ENCODE assay signal across 11 cellular contexts in the genomic region with DNA sequence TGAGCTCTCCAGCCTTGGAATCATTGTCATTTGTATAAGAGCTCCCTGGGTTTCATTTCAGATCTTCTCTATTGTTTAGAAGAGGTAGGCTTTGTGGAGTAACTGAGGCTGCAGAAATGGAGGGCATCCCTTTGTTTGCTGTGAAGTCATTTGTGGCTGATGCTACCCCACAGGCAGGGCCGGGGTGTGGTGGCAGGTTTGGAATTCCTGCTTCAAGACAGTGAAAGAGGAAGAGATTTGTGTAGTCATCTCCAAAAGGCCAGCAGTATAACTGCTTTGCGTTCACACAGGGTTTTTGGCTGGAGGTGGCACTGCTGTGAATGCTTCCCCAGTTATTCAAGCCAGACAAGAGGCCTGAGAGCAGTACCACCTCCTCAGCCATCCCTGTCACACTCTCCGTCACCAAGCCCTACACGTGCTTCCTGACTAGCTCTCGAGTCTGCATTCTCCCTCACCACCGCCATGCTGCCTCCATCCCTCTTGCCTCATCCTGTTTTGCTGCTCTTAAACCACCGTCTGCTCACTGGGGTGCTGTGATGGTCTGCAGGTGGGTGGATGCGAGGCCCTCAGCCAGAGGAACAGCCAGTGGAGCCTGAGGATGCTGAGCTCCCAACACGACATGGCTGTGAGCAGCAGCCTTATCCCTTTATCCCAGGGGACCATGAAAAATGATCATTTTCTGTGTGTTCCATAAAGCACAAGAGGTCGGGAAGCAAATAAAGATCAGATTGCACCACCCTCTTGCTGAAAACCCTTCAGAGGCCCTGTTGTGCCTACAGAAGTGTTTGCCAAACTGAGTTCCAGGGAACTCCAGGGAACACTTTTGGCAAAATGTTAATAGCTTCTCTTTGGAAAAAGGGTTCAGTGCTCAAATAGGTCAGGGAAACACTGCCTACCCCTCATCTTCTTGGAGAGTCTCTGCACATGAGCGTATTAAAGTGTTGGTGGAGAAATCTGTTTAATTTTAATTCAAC. TPM values are rescaled to one million over a fixed set of nuclear protein-coding genes. Genes with fewer than 3 reads are reported as not detected.
DNase-seq lines count a peak whose midpoint lies in the region; ATAC-seq and TF ChIP-seq lines count a peak whose summit lies in the region.
"Had no signal": no experiment of that assay in that cellular context is flagged by ENCODE, and none has a peak within 500 bp of the region (broad histone marks: within the 10 kb centered on the region; RNA-seq: fewer than 3 reads in every experiment).

No MANE protein-coding gene starts in this region.

- no peak overlapping the region for H3K4me3 ChIP-seq in ascending aorta
- H3K4me3 ChIP-seq in neuronal stem cell (ENCODE audit: low read length in 2 of 2), result no peak overlapping the region

- H2AK5ac ChIP-seq in neuronal stem cell (ENCODE audit: low read depth, low read length), result peak overlapping the region; percentile 61

- no peak overlapping the region for H2AFZ ChIP-seq in neuronal stem cell (ENCODE audit: low read length)

- no peaks in the 10 kb centered on the region for H3K79me1 ChIP-seq in neuronal stem cell (ENCODE audit: low read depth, low read length)

- DNase-seq in NCI-H2171 treated with DMSO at 0.1 percent for 48 hours (lab: John Stamatoyannopoulos, UW) (peak; percentile 49), NCI-H2171 (lab: John Stamatoyannopoulos, UW) (no peak), NCI-H2107 (lab: John Stamatoyannopoulos, UW) (peak; percentile 62), ascending aorta (ENCODE audit: low spot score in 2 of 2) (no peak), neuronal stem cell (ENCODE audit: low spot score) (peak; percentile 23), NCI-H1105 (lab: John Stamatoyannopoulos, UW) (no peak), germinal center (ENCODE audit: low spot score) (no peak)
- DNase-seq: H9, RPMI8226 had no signal

- no peak overlapping the region for H3K23ac ChIP-seq in neuronal stem cell (ENCODE audit: low read depth, low read length, poor library complexity)

- no peak overlapping the region for H3K9ac ChIP-seq in neuronal stem cell (ENCODE audit: low read depth, low read length, poor library complexity)

- H2BK120ac ChIP-seq in neuronal stem cell (ENCODE audit: low read depth, low read length), result no peak overlapping the region

- TF ChIP-seq CTCF in ascending aorta (IDR thresholded peaks at IDR 0.05), result no peak

- no peak overlapping the region for H4K91ac ChIP-seq in neuronal stem cell (ENCODE audit: low read depth, low read length, poor library complexity)

- H3K14ac ChIP-seq in neuronal stem cell (ENCODE audit: low read length), result no peak overlapping the region

- no peak overlapping the region for H4K8ac ChIP-seq in neuronal stem cell (ENCODE audit: low read depth, low read length)

- H3K27me3 ChIP-seq in ascending aorta, result no peaks in the 10 kb centered on the region
- no peaks in the 10 kb centered on the region for H3K27me3 ChIP-seq in neuronal stem cell (ENCODE audit: control insufficient read depth in 3 of 3, insufficient read depth in 3 of 3, low read depth in 1 of 3, low read length in 3 of 3)

- peak overlapping the region; percentile 5 to 33 for H3K27ac ChIP-seq in ascending aorta
- H3K27ac ChIP-seq in neuronal stem cell (replicated peaks; ENCODE audit: low read length), result peak overlapping the region; percentile 6

- no peak overlapping the region for H2BK15ac ChIP-seq in neuronal stem cell (ENCODE audit: low read length)

- no peak overlapping the region for H2BK5ac ChIP-seq in neuronal stem cell (ENCODE audit: low read length)

- peak overlapping the region; percentile 73 for H3K18ac ChIP-seq in neuronal stem cell (ENCODE audit: low read length)

- no peak for ATAC-seq in GM21717 (IDR thresholded peaks at IDR 0.05; ENCODE audit: unreplicated experiment)
- ATAC-seq: activated T-cell treated with anti-CD3 and anti-CD28 coated beads, Interleukin-2, amount 50 U/mL, for 72 hours had no signal

- H3K36me3 ChIP-seq in ascending aorta (peaks cover 0 to 4% of the 10 kb centered on the region in 2 donors), neuronal stem cell (replicated peaks in 1 of 2; ENCODE audit: control insufficient read depth in 2 of 2, insufficient read depth in 2 of 2, low read length in 2 of 2) (peaks cover 0 to 2% of the 10 kb centered on the region in 2 donors)

- H2BK12ac ChIP-seq in neuronal stem cell (ENCODE audit: low read length), result peak overlapping the region; percentile 28

- H3K9me3 ChIP-seq in ascending aorta (no peaks in the 10 kb centered on the region), neuronal stem cell (replicated peaks in 1 of 2; ENCODE audit: control insufficient read depth in 2 of 2, insufficient read depth in 1 of 2, low read depth in 1 of 2, low read length in 2 of 2) (no peaks in the 10 kb centered on the region)

- H3K4ac ChIP-seq in neuronal stem cell (ENCODE audit: low read length), result peak overlapping the region; percentile 90

- no CpG with 5 or more reads among the region's 11 CpGs for WGBS in neuronal stem cell (ENCODE audit: extremely low coverage in 2 of 2, insufficient read length in 2 of 2, insufficient replicate concordance in 1 of 2), 2 donors

- intact Hi-C loops in ascending aorta (cut with DNase I), result no loop called here

- H3K4me2 ChIP-seq in neuronal stem cell (ENCODE audit: insufficient read depth, low read length, poor library complexity, severe bottlenecking), result no peak overlapping the region

- H3K4me1 ChIP-seq in ascending aorta, result peaks cover 8 to 30% of the 10 kb centered on the region in 2 donors
- peaks cover 3 to 18% of the 10 kb centered on the region in 2 donors for H3K4me1 ChIP-seq in neuronal stem cell (ENCODE audit: control insufficient read depth in 2 of 2, insufficient read depth in 1 of 2, low read depth in 1 of 2, low read length in 2 of 2)

RNA-seq across cellular contexts. Expression of a gene that starts 24.1 kb away (rescaled TPM):
- total RNA-seq in ascending aorta, result 0.11 TPM
- polyA plus RNA-seq in neuronal stem cell (2013, experiment 1 of 2), result 5.5 TPM
- 6.1 TPM for polyA plus RNA-seq in neuronal stem cell (2013, experiment 2 of 2)

Comparison
In these comparisons a context has a peak if more than half of its experiments do, and no peak if none do; other contexts are left out.
1. DNase-seq: peak in NCI-H2171 treated with DMSO at 0.1 percent for 48 hours (single experiment), NCI-H2107 (single experiment) and neuronal stem cell (single experiment); none in NCI-H2171 (single experiment), ascending aorta (0 of 2), NCI-H1105 (single experiment) and germinal center (single experiment).